14 cellular contexts compared by ENCODE assay signal in genomic region chr18:24246143-24246542, GRCh38.
DNase-seq lines count a peak whose midpoint lies in the region; ATAC-seq and TF ChIP-seq lines count a peak whose summit lies in the region.
"Had no signal": no experiment of that assay in that cellular context is flagged by ENCODE, and none has a peak within 500 bp of the region (broad histone marks: within the 10 kb centered on the region; RNA-seq: fewer than 3 reads in every experiment).

No MANE protein-coding gene starts in this region.

- no peak for TF ChIP-seq CTCF in right lobe of liver (IDR thresholded peaks at IDR 0.05)

- intact Hi-C loops in right lobe of liver (cut with DNase I), result no loop called here

- peaks cover 0 to 7% (median 0%) of the 10 kb centered on the region in 4 donors for H3K4me1 ChIP-seq in right lobe of liver

- no peaks in the 10 kb centered on the region for H3K36me3 ChIP-seq in right lobe of liver

- peak; percentile 82 for ATAC-seq in GM18508 (IDR thresholded peaks at IDR 0.05; ENCODE audit: insufficient read depth, unreplicated experiment)
- peak; percentile 94 for ATAC-seq in GM19455 (IDR thresholded peaks at IDR 0.05; ENCODE audit: unreplicated experiment)
- ATAC-seq in HG02798 (IDR thresholded peaks at IDR 0.05; ENCODE audit: poor library complexity, unreplicated experiment), result peak; percentile 64
- ATAC-seq in HG03565 (IDR thresholded peaks at IDR 0.05; ENCODE audit: unreplicated experiment), result peak; percentile 96
- no peak for ATAC-seq in right lobe of liver

- H3K27me3 ChIP-seq in right lobe of liver, result no peaks in the 10 kb centered on the region

- 80% methylated on average over 3 of the region's 3 CpGs for WGBS in right lobe of liver (ENCODE audit: insufficient coverage, low coverage, low lambda C conversion rate, missing lambda C conversion rate)

- no peak overlapping the region for H3K4me3 ChIP-seq in right lobe of liver

- no peaks in the 10 kb centered on the region for H3K9me3 ChIP-seq in right lobe of liver
- H3K9me3 ChIP-seq: SK-N-SH had no signal

- TF ChIP-seq POLR2A in right lobe of liver (IDR thresholded peaks at IDR 0.05), result no peak

- H3K27ac ChIP-seq in right lobe of liver, result no peak overlapping the region
- H3K27ac ChIP-seq: C4-2B had no signal

- DNase-seq in mesenteric fat pad (ENCODE audit: low spot score) (no peak), right lobe of liver (no peak), NOMO-1 treated with DMSO at 0.1 percent for 48 hours (lab: John Stamatoyannopoulos, UW; ENCODE audit: unreplicated experiment) (no peak)
- DNase-seq in activated effector memory CD4-positive, alpha-beta T cell treated with anti-CD3 and anti-CD28 coated beads, Interleukin-2, amount 50 U/mL, for 16 hours, result no peak
- DNase-seq: activated gamma-delta T cell treated with Interleukin-2 at 50 U/mL for 16 hours; GOT3; IMR-90; NK-92 treated with Interleukin-12 subunit alpha and Interleukin-12 subunit beta, amount 100 ng/mL, for 24 hours; SK-N-SH had no signal

Comparison
In these comparisons a context has a peak if more than half of its experiments do, and no peak if none do; other contexts are left out.
1. ATAC-seq: peak in GM18508 (single experiment), GM19455 (single experiment), HG02798 (single experiment) and HG03565 (single experiment); none in right lobe of liver (0 of 4).